29 cellular contexts compared by ENCODE assay signal in genomic region chr5:42626462-42626861, GRCh38.
"Had no signal": no experiment of that assay in that cellular context is flagged by ENCODE, and none has a peak within 500 bp of the region (broad histone marks: within the 10 kb centered on the region; RNA-seq: fewer than 3 reads in every experiment).

No MANE protein-coding gene starts in this region.

- H3K9ac ChIP-seq: neural progenitor cell had no signal

- H3K9me3 ChIP-seq: left lung, lower lobe of right lung, neutrophil, ovary, right atrium auricular region, right lobe of liver, tibial nerve, uterus had no signal

- H3K4me3 Mint-ChIP-seq: mesothelial cell of epicardium; naive B cell; natural killer cell; nephron progenitor cell; neural progenitor cell; stimulated activated memory B cell treated with anti-CD40 and anti-IgM and Interleukin-4, amounts not matched to agents 10 μg/mL and 1 μg/mL and 100 μg/mL, for 72 hours; stimulated activated naive CD8-positive, alpha-beta T cell treated with anti-CD3 and anti-CD28 coated beads, Interleukin-15, amount 100 ng/mL, for 72 hours; type B pancreatic cell had no signal

- ATAC-seq: left lung; lower lobe of right lung; natural killer cell; stimulated activated memory B cell treated with anti-CD40 and anti-IgM and Interleukin-4, amounts not matched to agents 10 μg/mL and 1 μg/mL and 100 μg/mL, for 72 hours; stimulated activated naive CD8-positive, alpha-beta T cell treated with anti-CD3 and anti-CD28 coated beads, Interleukin-15, amount 100 ng/mL, for 72 hours had no signal

- H3K4me2 ChIP-seq: neural progenitor cell, smooth muscle cell had no signal

- H3K36me3 Mint-ChIP-seq: mesothelial cell of epicardium; natural killer cell; neural progenitor cell; stimulated activated memory B cell treated with anti-CD40 and anti-IgM and Interleukin-4, amounts not matched to agents 10 μg/mL and 1 μg/mL and 100 μg/mL, for 72 hours; type B pancreatic cell had no signal

- H2AFZ ChIP-seq: neural progenitor cell had no signal

- DNase-seq: hippocampal formation; islet precursor cell; left lung; lower lobe of right lung; mammary epithelial cell; mesenchymal stem cell; naive B cell; natural killer cell; nephron progenitor cell; occipital lobe; ovary; right lobe of liver; stimulated activated CD4-positive, alpha-beta T cell treated with anti-CD3 and anti-CD28 coated beads, Interleukin-1b, Interleukin-23, amount 100 ng/mL, for 48 hours; stimulated activated CD4-positive, alpha-beta T cell treated with anti-CD3 and anti-CD28 coated beads, Interleukin-2, amount 100 ng/mL, for 48 hours; stimulated activated CD4-positive, alpha-beta T cell treated with anti-CD3 and anti-CD28 coated beads, Interleukin-4, amount 100 ng/mL, for 4 hours; stimulated activated CD8-positive, alpha-beta memory T cell treated with anti-CD3 and anti-CD28 coated beads, Interleukin-4, amount 100 ng/mL, for 48 hours; stimulated activated naive CD4-positive, alpha-beta T cell treated with Interleukin-2 at 50 U/mL for 16 hours; stimulated activated naive CD8-positive, alpha-beta T cell treated with anti-CD3 and anti-CD28 coated beads, Interleukin-15, amount 100 ng/mL, for 72 hours; substantia nigra; uterus had no signal

- H3K4me1 Mint-ChIP-seq: natural killer cell; stimulated activated naive CD8-positive, alpha-beta T cell treated with anti-CD3 and anti-CD28 coated beads, Interleukin-15, amount 100 ng/mL, for 72 hours had no signal

- H3K36me3 ChIP-seq: left lung, lower lobe of right lung, neural progenitor cell, neutrophil, ovary, right atrium auricular region, right lobe of liver, tibial nerve, uterus had no signal

- H3K9me3 Mint-ChIP-seq: mesothelial cell of epicardium; natural killer cell; nephron progenitor cell; neural progenitor cell; stimulated activated memory B cell treated with anti-CD40 and anti-IgM and Interleukin-4, amounts not matched to agents 10 μg/mL and 1 μg/mL and 100 μg/mL, for 72 hours; stimulated activated naive CD8-positive, alpha-beta T cell treated with anti-CD3 and anti-CD28 coated beads, Interleukin-15, amount 100 ng/mL, for 72 hours; type B pancreatic cell had no signal

- H3K27me3 ChIP-seq: left lung, neural progenitor cell, neutrophil, ovary, right atrium auricular region, right lobe of liver, tibial nerve, uterus had no signal

- H3K27ac ChIP-seq: left lung, lower lobe of right lung, neural progenitor cell, neutrophil, ovary, right atrium auricular region, right lobe of liver, tibial nerve, uterus had no signal

- H3K27me3 Mint-ChIP-seq: naive B cell; progenitor cell of endocrine pancreas; stimulated activated memory B cell treated with anti-CD40 and anti-IgM and Interleukin-4, amounts not matched to agents 10 μg/mL and 1 μg/mL and 100 μg/mL, for 72 hours; type B pancreatic cell had no signal

- H3K4me3 ChIP-seq: left lung, lower lobe of right lung, neural progenitor cell, ovary, right atrium auricular region, right lobe of liver, smooth muscle cell, tibial nerve, uterus had no signal

- H3K27ac Mint-ChIP-seq: mesothelial cell of epicardium; natural killer cell; nephron progenitor cell; neural progenitor cell; progenitor cell of endocrine pancreas; stimulated activated memory B cell treated with anti-CD40 and anti-IgM and Interleukin-4, amounts not matched to agents 10 μg/mL and 1 μg/mL and 100 μg/mL, for 72 hours; type B pancreatic cell had no signal
